28 cellular contexts compared by ENCODE assay signal in genomic region chr22:29630987-29631386, GRCh38.
"Had no signal": no experiment of that assay in that cellular context is flagged by ENCODE, and none has a peak within 500 bp of the region (broad histone marks: within the 10 kb centered on the region; RNA-seq: fewer than 3 reads in every experiment).

No MANE protein-coding gene starts in this region.

- H3K36me3 Mint-ChIP-seq: activated CD4-positive, alpha-beta memory T cell treated with anti-CD3 and anti-CD28 coated beads for 36 hours had no signal

- H3K4me1 Mint-ChIP-seq: endodermal cell had no signal

- H3K4me3 Mint-ChIP-seq: activated CD4-positive, alpha-beta memory T cell treated with anti-CD3 and anti-CD28 coated beads for 36 hours; activated naive CD4-positive, alpha-beta T cell treated with anti-CD3 and anti-CD28 coated beads for 36 hours; activated naive CD8-positive, alpha-beta T cell treated with anti-CD3 and anti-CD28 coated beads, Interleukin-2, amount 10 ng/mL, durations not matched to agents 7 days and 5 days; activated T-helper 1 cell treated with anti-CD3 and anti-CD28 coated beads, Interleukin-12 subunit alpha, Interleukin-12 subunit beta, Interleukin-2, Interleukin-4 antibody, amounts not matched to agents 30 ng/mL and 10 ng/mL and 1 ng/mL, durations not matched to agents 14 hours and 24 hours and 36 hours; central memory CD8-positive, alpha-beta T cell; dendritic cell treated with granulocyte-macrophage colony-stimulating factor and Interleukin-4, amounts not matched to agents 40 ng/mL and 50 ng/mL, for 4 days; endodermal cell; nephron; stimulated activated effector memory CD8-positive, alpha-beta T cell treated with anti-CD3 and anti-CD28 coated beads, Interleukin-12 subunit alpha, Interleukin-12 subunit beta, amount 100 ng/mL, for 72 hours; stimulated activated naive CD8-positive, alpha-beta T cell treated with anti-CD3 and anti-CD28 coated beads, Interleukin-15, Interleukin-2, amounts not matched to agents 100 ng/mL and 50 ng/mL, for 24 hours; T-helper 2 cell treated with Interferon-gamma antibody and Interleukin-4, amounts not matched to agents 5 μg/mL and 100 μg/mL, for 36 hours had no signal

- H3K9me3 ChIP-seq: lower lobe of right lung, thyroid gland, upper lobe of left lung had no signal

- H3K9me3 Mint-ChIP-seq: activated CD4-positive, alpha-beta memory T cell treated with anti-CD3 and anti-CD28 coated beads for 36 hours; activated naive CD4-positive, alpha-beta T cell treated with anti-CD3 and anti-CD28 coated beads for 36 hours; activated naive CD8-positive, alpha-beta T cell treated with anti-CD3 and anti-CD28 coated beads, Interleukin-2, amount 10 ng/mL, durations not matched to agents 7 days and 5 days; activated T-helper 1 cell treated with anti-CD3 and anti-CD28 coated beads, Interleukin-12 subunit alpha, Interleukin-12 subunit beta, Interleukin-2, Interleukin-4 antibody, amounts not matched to agents 30 ng/mL and 10 ng/mL and 1 ng/mL, durations not matched to agents 14 hours and 24 hours and 36 hours; central memory CD8-positive, alpha-beta T cell; dendritic cell treated with granulocyte-macrophage colony-stimulating factor and Interleukin-4, amounts not matched to agents 40 ng/mL and 50 ng/mL, for 4 days; endodermal cell; nephron; stimulated activated effector memory CD8-positive, alpha-beta T cell treated with anti-CD3 and anti-CD28 coated beads, Interleukin-12 subunit alpha, Interleukin-12 subunit beta, amount 100 ng/mL, for 72 hours; stimulated activated naive CD8-positive, alpha-beta T cell treated with anti-CD3 and anti-CD28 coated beads, Interleukin-15, Interleukin-2, amounts not matched to agents 100 ng/mL and 50 ng/mL, for 24 hours; T-helper 2 cell treated with Interferon-gamma antibody and Interleukin-4, amounts not matched to agents 5 μg/mL and 100 μg/mL, for 36 hours had no signal

- ATAC-seq: activated CD4-positive, CD25-positive, alpha-beta regulatory T cell treated with anti-CD3 and anti-CD28 coated beads, Interleukin-2, amount 50 U/mL, for 24 hours; esophagus mucosa; sciatic nerve; stimulated activated effector memory CD8-positive, alpha-beta T cell treated with anti-CD3 and anti-CD28 coated beads, Interleukin-12 subunit alpha, Interleukin-12 subunit beta, amount 100 ng/mL, for 72 hours had no signal

- DNase-seq: activated CD4-positive, alpha-beta memory T cell treated with anti-CD3 and anti-CD28 coated beads for 36 hours; activated CD4-positive, alpha-beta T cell treated with anti-CD3 and anti-CD28 coated beads for 48 hours; activated CD8-positive, alpha-beta memory T cell treated with anti-CD3 and anti-CD28 coated beads, Interleukin-2, amount 50 U/mL, for 4 hours; activated effector memory CD4-positive, alpha-beta T cell treated with anti-CD3 and anti-CD28 coated beads, Interleukin-2, amount 50 U/mL, for 16 hours; activated naive CD4-positive, alpha-beta T cell treated with anti-CD3 and anti-CD28 coated beads for 36 hours; activated naive CD8-positive, alpha-beta T cell treated with anti-CD3 and anti-CD28 coated beads, Interleukin-2, amount 10 ng/mL, durations not matched to agents 7 days and 5 days; activated T-cell treated with anti-CD3 and anti-CD28 coated beads, Interleukin-2, amount 50 U/mL, for 1 hour; brain microvascular endothelial cell; endodermal cell; foreskin fibroblast; lower lobe of right lung; stimulated activated CD4-positive, alpha-beta T cell treated with anti-CD3 and anti-CD28 coated beads, Interleukin-12 subunit alpha, Interleukin-12 subunit beta, amount 100 ng/mL, for 4 hours; stimulated activated CD4-positive, alpha-beta T cell treated with anti-CD3 and anti-CD28 coated beads, Interleukin-4, amount 100 ng/mL, for 24 hours; substantia nigra; T-helper 1 cell; thyroid gland; upper lobe of left lung had no signal

- H3K27ac Mint-ChIP-seq: activated CD4-positive, alpha-beta memory T cell treated with anti-CD3 and anti-CD28 coated beads for 36 hours; activated naive CD4-positive, alpha-beta T cell treated with anti-CD3 and anti-CD28 coated beads for 36 hours; activated naive CD8-positive, alpha-beta T cell treated with anti-CD3 and anti-CD28 coated beads, Interleukin-2, amount 10 ng/mL, durations not matched to agents 7 days and 5 days; activated T-helper 1 cell treated with anti-CD3 and anti-CD28 coated beads, Interleukin-12 subunit alpha, Interleukin-12 subunit beta, Interleukin-2, Interleukin-4 antibody, amounts not matched to agents 30 ng/mL and 10 ng/mL and 1 ng/mL, durations not matched to agents 14 hours and 24 hours and 36 hours; dendritic cell treated with granulocyte-macrophage colony-stimulating factor and Interleukin-4, amounts not matched to agents 40 ng/mL and 50 ng/mL, for 4 days; stimulated activated effector memory CD8-positive, alpha-beta T cell treated with anti-CD3 and anti-CD28 coated beads, Interleukin-12 subunit alpha, Interleukin-12 subunit beta, amount 100 ng/mL, for 72 hours; stimulated activated naive CD8-positive, alpha-beta T cell treated with anti-CD3 and anti-CD28 coated beads, Interleukin-15, Interleukin-2, amounts not matched to agents 100 ng/mL and 50 ng/mL, for 24 hours; T-helper 2 cell treated with Interferon-gamma antibody and Interleukin-4, amounts not matched to agents 5 μg/mL and 100 μg/mL, for 36 hours had no signal

- H3K27ac ChIP-seq: brain microvascular endothelial cell, lower lobe of right lung, skin epidermis, thyroid gland had no signal

- H3K36me3 ChIP-seq: brain microvascular endothelial cell, lower lobe of right lung, thyroid gland, upper lobe of left lung had no signal

- H3K27me3 ChIP-seq: brain microvascular endothelial cell, thyroid gland, upper lobe of left lung had no signal

- H3K27me3 Mint-ChIP-seq: activated CD4-positive, alpha-beta memory T cell treated with anti-CD3 and anti-CD28 coated beads for 36 hours; activated naive CD8-positive, alpha-beta T cell treated with anti-CD3 and anti-CD28 coated beads, Interleukin-2, amount 10 ng/mL, durations not matched to agents 7 days and 5 days; central memory CD8-positive, alpha-beta T cell; dendritic cell treated with granulocyte-macrophage colony-stimulating factor and Interleukin-4, amounts not matched to agents 40 ng/mL and 50 ng/mL, for 4 days; stimulated activated naive CD8-positive, alpha-beta T cell treated with anti-CD3 and anti-CD28 coated beads, Interleukin-15, Interleukin-2, amounts not matched to agents 100 ng/mL and 50 ng/mL, for 24 hours had no signal

- H3K4me3 ChIP-seq: lower lobe of right lung, skin epidermis, thyroid gland, upper lobe of left lung had no signal
